27 cellular contexts compared by ENCODE assay signal in genomic region chr12:53737494-53737808, GRCh38. TPM values are rescaled to one million over a fixed set of nuclear protein-coding genes. Genes with fewer than 3 reads are reported as not detected.
"Had no signal": no experiment of that assay in that cellular context is flagged by ENCODE, and none has a peak within 500 bp of the region (broad histone marks: within the 10 kb centered on the region; RNA-seq: fewer than 3 reads in every experiment).

No MANE protein-coding gene starts in this region.

- H3K4me3 ChIP-seq: esophagus muscularis mucosa, gastrocnemius medialis, heart right ventricle, psoas muscle, tibial nerve had no signal

- H3K27ac Mint-ChIP-seq: stimulated activated naive CD8-positive, alpha-beta T cell treated with anti-CD3 and anti-CD28 coated beads, Interleukin-15, Interleukin-2, amounts not matched to agents 100 ng/mL and 50 ng/mL, for 24 hours had no signal

- H3K36me3 ChIP-seq: esophagus muscularis mucosa, gastrocnemius medialis, heart right ventricle, spleen, tibial nerve had no signal

- H3K9me3 ChIP-seq: esophagus muscularis mucosa, gastrocnemius medialis, heart right ventricle, psoas muscle, spleen, testis, tibial nerve had no signal

- H3K36me3 Mint-ChIP-seq: naive thymus-derived CD4-positive, alpha-beta T cell; stimulated activated memory B cell treated with anti-CD40 and anti-IgM and Interleukin-4, amounts not matched to agents 10 μg/mL and 1 μg/mL and 100 μg/mL, for 72 hours had no signal

- ATAC-seq: gastrocnemius medialis; heart right ventricle; left lobe of liver; naive thymus-derived CD4-positive, alpha-beta T cell; psoas muscle; sciatic nerve; stimulated activated memory B cell treated with anti-CD40 and anti-IgM and Interleukin-4, amounts not matched to agents 10 μg/mL and 1 μg/mL and 100 μg/mL, for 72 hours had no signal

- DNase-seq: effector memory CD4-positive, alpha-beta T cell; gastrocnemius medialis; heart right ventricle; islet precursor cell; mammary epithelial cell; naive thymus-derived CD4-positive, alpha-beta T cell; psoas muscle; spleen; stimulated activated CD4-positive, alpha-beta T cell treated with anti-CD3 and anti-CD28 coated beads, Interleukin-15, amount 100 ng/mL, for 24 hours; stimulated activated CD4-positive, alpha-beta T cell treated with anti-CD3 and anti-CD28 coated beads, Interleukin-1b, Interleukin-23, amount 100 ng/mL, for 48 hours; stimulated activated CD4-positive, alpha-beta T cell treated with anti-CD3 and anti-CD28 coated beads, Interleukin-4, amount 100 ng/mL, for 24 hours; testis had no signal

- H3K27ac ChIP-seq: epithelial cell of prostate, esophagus muscularis mucosa, gastrocnemius medialis, heart right ventricle, parathyroid adenoma, psoas muscle, spleen, testis, tibial nerve had no signal

- H3K9me3 Mint-ChIP-seq: naive thymus-derived CD4-positive, alpha-beta T cell; stimulated activated memory B cell treated with anti-CD40 and anti-IgM and Interleukin-4, amounts not matched to agents 10 μg/mL and 1 μg/mL and 100 μg/mL, for 72 hours; stimulated activated naive CD8-positive, alpha-beta T cell treated with anti-CD3 and anti-CD28 coated beads, Interleukin-15, Interleukin-2, amounts not matched to agents 100 ng/mL and 50 ng/mL, for 24 hours had no signal

RNA-seq across cellular contexts. Expression of gene CISTR, which starts 14.3 kb away (rescaled TPM):
- total RNA-seq: esophagus muscularis mucosa; fibroblast of villous mesenchyme; gastrocnemius medialis; left lobe of liver; lower leg skin; mammary epithelial cell; mesenteric fat pad; mononuclear cell; naive thymus-derived CD4-positive, alpha-beta T cell; omental fat pad; psoas muscle; sciatic nerve; skeletal muscle tissue; spleen; testis; tibial nerve; urinary bladder had no signal
- polyA plus RNA-seq: mammary epithelial cell; naive thymus-derived CD4-positive, alpha-beta T cell; psoas muscle; urinary bladder had no signal
